ENCODE assay signal across 1 cellular context in the genomic region with DNA sequence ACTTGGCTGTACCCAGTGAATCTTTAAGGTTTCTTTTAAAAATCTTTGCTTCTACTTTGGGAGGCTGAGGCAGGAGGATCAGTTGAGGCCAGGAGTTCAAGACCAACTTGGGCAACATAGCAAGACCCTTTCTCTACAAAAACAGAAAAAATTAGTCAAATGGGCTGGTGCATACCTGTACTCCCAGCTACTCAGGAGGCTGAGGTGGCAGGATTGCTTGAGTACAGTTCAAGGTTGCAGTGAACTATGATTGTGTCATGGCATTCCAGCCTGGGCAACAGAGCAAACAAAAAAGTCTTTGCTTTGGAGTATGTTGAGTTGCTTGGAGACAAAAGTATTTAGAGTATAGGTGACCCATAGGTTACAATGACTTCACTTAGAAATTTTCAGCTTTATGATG.
TF ChIP-seq lines count a peak whose summit lies in the region.

No MANE protein-coding gene starts in this region.

TF ChIP-seq in HepG2, 621 proteins besides CTCF, POLR2A, EP300 and RAD21 (continued from another document and continues in another):
- TF ChIP-seq GATAD1 (CRISPR knock-in tag; IDR thresholded peaks at IDR 0.05) (0 out of 2 replicates have a peak, but pooled peaks have one; percentile 65), SALL2 (CRISPR knock-in tag; IDR thresholded peaks at IDR 0.05) (no peak), HNF4A (CRISPR knock-in tag; IDR thresholded peaks at IDR 0.05) (peak; percentile 84), POLR2G (IDR thresholded peaks at IDR 0.05; ENCODE audit: low read depth, low read length) (no peak), ZSCAN9 (CRISPR knock-in tag; IDR thresholded peaks at IDR 0.05; ENCODE audit: borderline replicate concordance) (peak; percentile 73; the same call in 1 of the 2 replicates), HOXA7 (CRISPR knock-in tag; IDR thresholded peaks at IDR 0.05) (no peak), ZNF543 (CRISPR knock-in tag; IDR thresholded peaks at IDR 0.05) (no peak), KLF6 (CRISPR knock-in tag; IDR thresholded peaks at IDR 0.05) (0 out of 2 replicates have a peak, but pooled peaks have one; percentile 55), JARID2 (CRISPR knock-in tag; IDR thresholded peaks at IDR 0.05; ENCODE audit: insufficient replicate concordance) (no peak), ZNF775 (CRISPR knock-in tag; IDR thresholded peaks at IDR 0.05; ENCODE audit: borderline replicate concordance) (no peak), ESRRA (CRISPR knock-in tag; IDR thresholded peaks at IDR 0.05; ENCODE audit: low read depth) (no peak), TARDBP (CRISPR knock-in tag; IDR thresholded peaks at IDR 0.05) (peak; percentile 65; the same call in 1 of the 2 replicates), ELF3 (CRISPR knock-in tag; IDR thresholded peaks at IDR 0.05) (0 out of 2 replicates have a peak, but pooled peaks have one; percentile 15), ZNF335 (CRISPR knock-in tag; IDR thresholded peaks at IDR 0.05) (no peak), ELF1 (CRISPR knock-in tag; IDR thresholded peaks at IDR 0.05) (no peak), RFX5 (IDR thresholded peaks at IDR 0.05; ENCODE audit: low read depth, low read length) (no peak), ZNF510 (CRISPR knock-in tag; IDR thresholded peaks at IDR 0.05; ENCODE audit: low read depth) (no peak), KAT8 (CRISPR knock-in tag; IDR thresholded peaks at IDR 0.05) (peak; percentile 58), ZNF160 (CRISPR knock-in tag; IDR thresholded peaks at IDR 0.05) (no peak), MAFK (conservative IDR thresholded peaks at IDR 0.05 in 1 of 2, IDR thresholded peaks at IDR 0.05 in 1 of 2; ENCODE audit: low read length in 2 of 2) (peak; percentile 32 to 57; a peak in 2 of 4 replicates), MYNN (CRISPR knock-in tag; IDR thresholded peaks at IDR 0.05; ENCODE audit: low read depth) (no peak), RCOR2 (CRISPR knock-in tag; IDR thresholded peaks at IDR 0.05) (peak; percentile 86), HES4 (CRISPR knock-in tag; IDR thresholded peaks at IDR 0.05; ENCODE audit: borderline replicate concordance) (no peak), SOX13 (IDR thresholded peaks at IDR 0.05) (0 out of 2 replicates have a peak, but pooled peaks have one; percentile 24), SOX13 (CRISPR knock-in tag; conservative IDR thresholded peaks at IDR 0.05 in 1 of 2, IDR thresholded peaks at IDR 0.05 in 1 of 2) (peak in 1 of 2 experiments; percentile 84; a peak in 2 of 4 replicates), GABPB1 (CRISPR knock-in tag; IDR thresholded peaks at IDR 0.05) (peak; percentile 47), ATRX (CRISPR knock-in tag; IDR thresholded peaks at IDR 0.05; ENCODE audit: borderline replicate concordance) (no peak), MTA1 (CRISPR knock-in tag; IDR thresholded peaks at IDR 0.05; ENCODE audit: borderline replicate concordance) (no peak), ZNF484 (CRISPR knock-in tag; IDR thresholded peaks at IDR 0.05; ENCODE audit: borderline replicate concordance, low read depth) (no peak), ZFYVE20 (CRISPR knock-in tag; IDR thresholded peaks at IDR 0.05; ENCODE audit: borderline replicate concordance, low read depth) (no peak), GABPA (IDR thresholded peaks at IDR 0.05; ENCODE audit: low read depth, low read length) (no peak), GABPA (CRISPR knock-in tag; IDR thresholded peaks at IDR 0.05; ENCODE audit: low read depth) (peak; percentile 24; the same call in 1 of the 2 replicates), ZNF562 (CRISPR knock-in tag; IDR thresholded peaks at IDR 0.05; ENCODE audit: borderline replicate concordance) (no peak)
- TF ChIP-seq, protein P1, sequence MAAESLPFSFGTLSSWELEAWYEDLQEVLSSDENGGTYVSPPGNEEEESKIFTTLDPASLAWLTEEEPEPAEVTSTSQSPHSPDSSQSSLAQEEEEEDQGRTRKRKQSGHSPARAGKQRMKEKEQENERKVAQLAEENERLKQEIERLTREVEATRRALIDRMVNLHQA (CRISPR knock-in tag; IDR thresholded peaks at IDR 0.05) = no peak
- TF ChIP-seq, protein P2, sequence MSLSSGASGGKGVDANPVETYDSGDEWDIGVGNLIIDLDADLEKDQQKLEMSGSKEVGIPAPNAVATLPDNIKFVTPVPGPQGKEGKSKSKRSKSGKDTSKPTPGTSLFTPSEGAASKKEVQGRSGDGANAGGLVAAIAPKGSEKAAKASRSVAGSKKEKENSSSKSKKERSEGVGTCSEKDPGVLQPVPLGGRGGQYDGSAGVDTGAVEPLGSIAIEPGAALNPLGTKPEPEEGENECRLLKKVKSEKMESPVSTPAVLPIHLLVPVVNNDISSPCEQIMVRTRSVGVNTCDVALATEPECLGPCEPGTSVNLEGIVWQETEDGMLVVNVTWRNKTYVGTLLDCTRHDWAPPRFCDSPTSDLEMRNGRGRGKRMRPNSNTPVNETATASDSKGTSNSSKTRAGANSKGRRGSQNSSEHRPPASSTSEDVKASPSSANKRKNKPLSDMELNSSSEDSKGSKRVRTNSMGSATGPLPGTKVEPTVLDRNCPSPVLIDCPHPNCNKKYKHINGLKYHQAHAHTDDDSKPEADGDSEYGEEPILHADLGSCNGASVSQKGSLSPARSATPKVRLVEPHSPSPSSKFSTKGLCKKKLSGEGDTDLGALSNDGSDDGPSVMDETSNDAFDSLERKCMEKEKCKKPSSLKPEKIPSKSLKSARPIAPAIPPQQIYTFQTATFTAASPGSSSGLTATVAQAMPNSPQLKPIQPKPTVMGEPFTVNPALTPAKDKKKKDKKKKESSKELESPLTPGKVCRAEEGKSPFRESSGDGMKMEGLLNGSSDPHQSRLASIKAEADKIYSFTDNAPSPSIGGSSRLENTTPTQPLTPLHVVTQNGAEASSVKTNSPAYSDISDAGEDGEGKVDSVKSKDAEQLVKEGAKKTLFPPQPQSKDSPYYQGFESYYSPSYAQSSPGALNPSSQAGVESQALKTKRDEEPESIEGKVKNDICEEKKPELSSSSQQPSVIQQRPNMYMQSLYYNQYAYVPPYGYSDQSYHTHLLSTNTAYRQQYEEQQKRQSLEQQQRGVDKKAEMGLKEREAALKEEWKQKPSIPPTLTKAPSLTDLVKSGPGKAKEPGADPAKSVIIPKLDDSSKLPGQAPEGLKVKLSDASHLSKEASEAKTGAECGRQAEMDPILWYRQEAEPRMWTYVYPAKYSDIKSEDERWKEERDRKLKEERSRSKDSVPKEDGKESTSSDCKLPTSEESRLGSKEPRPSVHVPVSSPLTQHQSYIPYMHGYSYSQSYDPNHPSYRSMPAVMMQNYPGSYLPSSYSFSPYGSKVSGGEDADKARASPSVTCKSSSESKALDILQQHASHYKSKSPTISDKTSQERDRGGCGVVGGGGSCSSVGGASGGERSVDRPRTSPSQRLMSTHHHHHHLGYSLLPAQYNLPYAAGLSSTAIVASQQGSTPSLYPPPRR (CRISPR knock-in tag; IDR thresholded peaks at IDR 0.05; ENCODE audit: borderline replicate concordance) = no peak
- TF ChIP-seq, protein P3, sequence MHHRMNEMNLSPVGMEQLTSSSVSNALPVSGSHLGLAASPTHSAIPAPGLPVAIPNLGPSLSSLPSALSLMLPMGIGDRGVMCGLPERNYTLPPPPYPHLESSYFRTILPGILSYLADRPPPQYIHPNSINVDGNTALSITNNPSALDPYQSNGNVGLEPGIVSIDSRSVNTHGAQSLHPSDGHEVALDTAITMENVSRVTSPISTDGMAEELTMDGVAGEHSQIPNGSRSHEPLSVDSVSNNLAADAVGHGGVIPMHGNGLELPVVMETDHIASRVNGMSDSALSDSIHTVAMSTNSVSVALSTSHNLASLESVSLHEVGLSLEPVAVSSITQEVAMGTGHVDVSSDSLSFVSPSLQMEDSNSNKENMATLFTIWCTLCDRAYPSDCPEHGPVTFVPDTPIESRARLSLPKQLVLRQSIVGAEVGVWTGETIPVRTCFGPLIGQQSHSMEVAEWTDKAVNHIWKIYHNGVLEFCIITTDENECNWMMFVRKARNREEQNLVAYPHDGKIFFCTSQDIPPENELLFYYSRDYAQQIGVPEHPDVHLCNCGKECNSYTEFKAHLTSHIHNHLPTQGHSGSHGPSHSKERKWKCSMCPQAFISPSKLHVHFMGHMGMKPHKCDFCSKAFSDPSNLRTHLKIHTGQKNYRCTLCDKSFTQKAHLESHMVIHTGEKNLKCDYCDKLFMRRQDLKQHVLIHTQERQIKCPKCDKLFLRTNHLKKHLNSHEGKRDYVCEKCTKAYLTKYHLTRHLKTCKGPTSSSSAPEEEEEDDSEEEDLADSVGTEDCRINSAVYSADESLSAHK (CRISPR knock-in tag; IDR thresholded peaks at IDR 0.05; ENCODE audit: borderline replicate concordance) = no peak
- TF ChIP-seq, protein P4, sequence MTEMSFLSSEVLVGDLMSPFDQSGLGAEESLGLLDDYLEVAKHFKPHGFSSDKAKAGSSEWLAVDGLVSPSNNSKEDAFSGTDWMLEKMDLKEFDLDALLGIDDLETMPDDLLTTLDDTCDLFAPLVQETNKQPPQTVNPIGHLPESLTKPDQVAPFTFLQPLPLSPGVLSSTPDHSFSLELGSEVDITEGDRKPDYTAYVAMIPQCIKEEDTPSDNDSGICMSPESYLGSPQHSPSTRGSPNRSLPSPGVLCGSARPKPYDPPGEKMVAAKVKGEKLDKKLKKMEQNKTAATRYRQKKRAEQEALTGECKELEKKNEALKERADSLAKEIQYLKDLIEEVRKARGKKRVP (CRISPR knock-in tag; IDR thresholded peaks at IDR 0.05) = peak in 1 of 2 experiments; percentile 44; a peak in 1 of 4 replicates
- TF ChIP-seq, protein P5, sequence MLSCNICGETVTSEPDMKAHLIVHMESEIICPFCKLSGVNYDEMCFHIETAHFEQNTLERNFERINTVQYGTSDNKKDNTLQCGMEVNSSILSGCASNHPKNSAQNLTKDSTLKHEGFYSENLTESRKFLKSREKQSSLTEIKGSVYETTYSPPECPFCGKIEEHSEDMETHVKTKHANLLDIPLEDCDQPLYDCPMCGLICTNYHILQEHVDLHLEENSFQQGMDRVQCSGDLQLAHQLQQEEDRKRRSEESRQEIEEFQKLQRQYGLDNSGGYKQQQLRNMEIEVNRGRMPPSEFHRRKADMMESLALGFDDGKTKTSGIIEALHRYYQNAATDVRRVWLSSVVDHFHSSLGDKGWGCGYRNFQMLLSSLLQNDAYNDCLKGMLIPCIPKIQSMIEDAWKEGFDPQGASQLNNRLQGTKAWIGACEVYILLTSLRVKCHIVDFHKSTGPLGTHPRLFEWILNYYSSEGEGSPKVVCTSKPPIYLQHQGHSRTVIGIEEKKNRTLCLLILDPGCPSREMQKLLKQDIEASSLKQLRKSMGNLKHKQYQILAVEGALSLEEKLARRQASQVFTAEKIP (CRISPR knock-in tag; IDR thresholded peaks at IDR 0.05; ENCODE audit: borderline replicate concordance) = no peak
- TF ChIP-seq, protein P6, sequence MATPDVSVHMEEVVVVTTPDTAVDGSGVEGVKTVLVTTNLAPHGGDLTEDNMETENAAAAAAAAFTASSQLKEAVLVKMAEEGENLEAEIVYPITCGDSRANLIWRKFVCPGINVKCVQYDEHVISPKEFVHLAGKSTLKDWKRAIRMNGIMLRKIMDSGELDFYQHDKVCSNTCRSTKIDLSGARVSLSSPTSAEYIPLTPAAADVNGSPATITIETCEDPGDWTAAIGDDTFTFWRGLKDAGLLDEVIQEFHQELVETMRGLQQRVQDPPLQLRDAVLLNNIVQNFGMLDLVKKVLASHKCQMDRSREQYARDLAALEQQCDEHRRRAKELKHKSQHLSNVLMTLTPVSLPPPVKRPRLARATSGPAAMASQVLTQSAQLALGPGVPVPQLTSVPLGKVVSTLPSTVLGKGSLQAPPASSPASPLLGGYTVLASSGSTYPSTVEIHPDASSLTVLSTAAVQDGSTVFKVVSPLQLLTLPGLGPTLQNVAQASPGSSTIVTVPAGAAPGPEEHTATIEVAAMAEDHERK (CRISPR knock-in tag; IDR thresholded peaks at IDR 0.05; ENCODE audit: low read depth) = no peak
- TF ChIP-seq, protein P7, sequence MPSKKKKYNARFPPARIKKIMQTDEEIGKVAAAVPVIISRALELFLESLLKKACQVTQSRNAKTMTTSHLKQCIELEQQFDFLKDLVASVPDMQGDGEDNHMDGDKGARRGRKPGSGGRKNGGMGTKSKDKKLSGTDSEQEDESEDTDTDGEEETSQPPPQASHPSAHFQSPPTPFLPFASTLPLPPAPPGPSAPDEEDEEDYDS (CRISPR knock-in tag; IDR thresholded peaks at IDR 0.05) = peak; percentile 44; the same call in 1 of the 2 replicates
- TF ChIP-seq, protein P8, sequence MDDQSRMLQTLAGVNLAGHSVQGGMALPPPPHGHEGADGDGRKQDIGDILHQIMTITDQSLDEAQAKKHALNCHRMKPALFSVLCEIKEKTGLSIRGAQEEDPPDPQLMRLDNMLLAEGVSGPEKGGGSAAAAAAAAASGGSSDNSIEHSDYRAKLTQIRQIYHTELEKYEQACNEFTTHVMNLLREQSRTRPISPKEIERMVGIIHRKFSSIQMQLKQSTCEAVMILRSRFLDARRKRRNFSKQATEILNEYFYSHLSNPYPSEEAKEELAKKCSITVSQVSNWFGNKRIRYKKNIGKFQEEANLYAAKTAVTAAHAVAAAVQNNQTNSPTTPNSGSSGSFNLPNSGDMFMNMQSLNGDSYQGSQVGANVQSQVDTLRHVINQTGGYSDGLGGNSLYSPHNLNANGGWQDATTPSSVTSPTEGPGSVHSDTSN (CRISPR knock-in tag; IDR thresholded peaks at IDR 0.05; ENCODE audit: borderline replicate concordance) = no peak
- TF ChIP-seq, protein P9, sequence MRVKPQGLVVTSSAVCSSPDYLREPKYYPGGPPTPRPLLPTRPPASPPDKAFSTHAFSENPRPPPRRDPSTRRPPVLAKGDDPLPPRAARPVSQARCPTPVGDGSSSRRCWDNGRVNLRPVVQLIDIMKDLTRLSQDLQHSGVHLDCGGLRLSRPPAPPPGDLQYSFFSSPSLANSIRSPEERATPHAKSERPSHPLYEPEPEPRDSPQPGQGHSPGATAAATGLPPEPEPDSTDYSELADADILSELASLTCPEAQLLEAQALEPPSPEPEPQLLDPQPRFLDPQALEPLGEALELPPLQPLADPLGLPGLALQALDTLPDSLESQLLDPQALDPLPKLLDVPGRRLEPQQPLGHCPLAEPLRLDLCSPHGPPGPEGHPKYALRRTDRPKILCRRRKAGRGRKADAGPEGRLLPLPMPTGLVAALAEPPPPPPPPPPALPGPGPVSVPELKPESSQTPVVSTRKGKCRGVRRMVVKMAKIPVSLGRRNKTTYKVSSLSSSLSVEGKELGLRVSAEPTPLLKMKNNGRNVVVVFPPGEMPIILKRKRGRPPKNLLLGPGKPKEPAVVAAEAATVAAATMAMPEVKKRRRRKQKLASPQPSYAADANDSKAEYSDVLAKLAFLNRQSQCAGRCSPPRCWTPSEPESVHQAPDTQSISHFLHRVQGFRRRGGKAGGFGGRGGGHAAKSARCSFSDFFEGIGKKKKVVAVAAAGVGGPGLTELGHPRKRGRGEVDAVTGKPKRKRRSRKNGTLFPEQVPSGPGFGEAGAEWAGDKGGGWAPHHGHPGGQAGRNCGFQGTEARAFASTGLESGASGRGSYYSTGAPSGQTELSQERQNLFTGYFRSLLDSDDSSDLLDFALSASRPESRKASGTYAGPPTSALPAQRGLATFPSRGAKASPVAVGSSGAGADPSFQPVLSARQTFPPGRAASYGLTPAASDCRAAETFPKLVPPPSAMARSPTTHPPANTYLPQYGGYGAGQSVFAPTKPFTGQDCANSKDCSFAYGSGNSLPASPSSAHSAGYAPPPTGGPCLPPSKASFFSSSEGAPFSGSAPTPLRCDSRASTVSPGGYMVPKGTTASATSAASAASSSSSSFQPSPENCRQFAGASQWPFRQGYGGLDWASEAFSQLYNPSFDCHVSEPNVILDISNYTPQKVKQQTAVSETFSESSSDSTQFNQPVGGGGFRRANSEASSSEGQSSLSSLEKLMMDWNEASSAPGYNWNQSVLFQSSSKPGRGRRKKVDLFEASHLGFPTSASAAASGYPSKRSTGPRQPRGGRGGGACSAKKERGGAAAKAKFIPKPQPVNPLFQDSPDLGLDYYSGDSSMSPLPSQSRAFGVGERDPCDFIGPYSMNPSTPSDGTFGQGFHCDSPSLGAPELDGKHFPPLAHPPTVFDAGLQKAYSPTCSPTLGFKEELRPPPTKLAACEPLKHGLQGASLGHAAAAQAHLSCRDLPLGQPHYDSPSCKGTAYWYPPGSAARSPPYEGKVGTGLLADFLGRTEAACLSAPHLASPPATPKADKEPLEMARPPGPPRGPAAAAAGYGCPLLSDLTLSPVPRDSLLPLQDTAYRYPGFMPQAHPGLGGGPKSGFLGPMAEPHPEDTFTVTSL (CRISPR knock-in tag; IDR thresholded peaks at IDR 0.05; ENCODE audit: borderline replicate concordance) = 0 out of 2 replicates have a peak, but pooled peaks have one; percentile 36
